In the genomic region with DNA sequence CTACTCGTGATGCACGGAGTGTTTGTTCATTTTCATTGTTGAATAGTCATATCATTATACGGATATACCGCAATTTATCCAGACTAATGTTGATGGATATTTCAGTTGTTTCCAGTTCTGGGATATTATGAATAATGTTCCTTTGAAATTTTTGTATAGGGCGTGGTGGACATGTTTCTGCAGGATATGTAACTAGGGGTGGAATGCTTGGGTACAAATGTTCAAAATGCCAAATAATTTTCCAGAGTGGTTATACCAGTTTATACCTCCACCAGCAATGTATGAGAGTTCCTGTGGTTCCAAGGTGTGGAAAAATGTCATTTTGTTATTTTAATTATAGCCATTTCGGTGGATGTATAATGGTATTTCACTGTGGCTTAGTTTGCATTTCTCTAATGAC, we compare ENCODE assay signal across 1 cellular context.
TF ChIP-seq lines count a peak whose summit lies in the region.

No MANE protein-coding gene starts in this region.

TF ChIP-seq in A549, 52 proteins besides CTCF, POLR2A, EP300 and RAD21 (continued from another document):
- TF ChIP-seq FOSL2 (IDR thresholded peaks at IDR 0.05) (no peak), FOSL2 (CRISPR knock-in tag; IDR thresholded peaks at IDR 0.05) (no peak), CEBPB (IDR thresholded peaks at IDR 0.05) (no peak), CHD4 (IDR thresholded peaks at IDR 0.05; ENCODE audit: borderline replicate concordance) (no peak), HOXB5 (CRISPR knock-in tag; IDR thresholded peaks at IDR 0.05) (no peak), GATA3 (IDR thresholded peaks at IDR 0.05; ENCODE audit: borderline replicate concordance) (no peak), NFE2L2 (conservative IDR thresholded peaks at IDR 0.05; ENCODE audit: low read length) (no peak), CBX2 (IDR thresholded peaks at IDR 0.05; ENCODE audit: borderline replicate concordance, low read depth) (no peak), ZNF302 (CRISPR knock-in tag; IDR thresholded peaks at IDR 0.05) (no peak)
- TF ChIP-seq, protein P1, sequence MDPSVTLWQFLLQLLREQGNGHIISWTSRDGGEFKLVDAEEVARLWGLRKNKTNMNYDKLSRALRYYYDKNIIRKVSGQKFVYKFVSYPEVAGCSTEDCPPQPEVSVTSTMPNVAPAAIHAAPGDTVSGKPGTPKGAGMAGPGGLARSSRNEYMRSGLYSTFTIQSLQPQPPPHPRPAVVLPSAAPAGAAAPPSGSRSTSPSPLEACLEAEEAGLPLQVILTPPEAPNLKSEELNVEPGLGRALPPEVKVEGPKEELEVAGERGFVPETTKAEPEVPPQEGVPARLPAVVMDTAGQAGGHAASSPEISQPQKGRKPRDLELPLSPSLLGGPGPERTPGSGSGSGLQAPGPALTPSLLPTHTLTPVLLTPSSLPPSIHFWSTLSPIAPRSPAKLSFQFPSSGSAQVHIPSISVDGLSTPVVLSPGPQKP (IDR thresholded peaks at IDR 0.05; ENCODE audit: low read depth, low read length): no peak
- TF ChIP-seq, protein P2, sequence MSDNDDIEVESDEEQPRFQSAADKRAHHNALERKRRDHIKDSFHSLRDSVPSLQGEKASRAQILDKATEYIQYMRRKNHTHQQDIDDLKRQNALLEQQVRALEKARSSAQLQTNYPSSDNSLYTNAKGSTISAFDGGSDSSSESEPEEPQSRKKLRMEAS (IDR thresholded peaks at IDR 0.05): no peak
- TF ChIP-seq, protein P3, sequence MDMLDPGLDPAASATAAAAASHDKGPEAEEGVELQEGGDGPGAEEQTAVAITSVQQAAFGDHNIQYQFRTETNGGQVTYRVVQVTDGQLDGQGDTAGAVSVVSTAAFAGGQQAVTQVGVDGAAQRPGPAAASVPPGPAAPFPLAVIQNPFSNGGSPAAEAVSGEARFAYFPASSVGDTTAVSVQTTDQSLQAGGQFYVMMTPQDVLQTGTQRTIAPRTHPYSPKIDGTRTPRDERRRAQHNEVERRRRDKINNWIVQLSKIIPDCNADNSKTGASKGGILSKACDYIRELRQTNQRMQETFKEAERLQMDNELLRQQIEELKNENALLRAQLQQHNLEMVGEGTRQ (IDR thresholded peaks at IDR 0.05): no peak
